In the genomic region with DNA sequence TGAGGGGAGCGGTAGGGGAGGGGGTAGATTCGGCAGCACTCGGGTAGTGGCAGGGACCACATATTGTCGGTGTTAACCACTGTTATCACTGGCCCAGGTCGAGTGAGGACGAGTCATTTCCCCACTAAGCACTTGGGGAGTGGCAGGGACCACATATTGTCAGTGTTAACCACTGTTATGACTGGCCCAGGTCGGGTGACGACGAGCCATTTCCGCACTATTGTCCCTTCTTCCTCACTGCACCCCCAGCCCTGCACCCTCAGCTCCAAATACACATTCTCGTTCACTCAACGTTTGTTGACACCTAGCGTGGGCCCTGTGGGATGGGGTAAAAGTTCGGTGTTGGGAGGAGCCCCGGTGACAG, we compare ENCODE assay signal across 8 cellular contexts. TPM values are rescaled to one million over a fixed set of nuclear protein-coding genes. Genes with fewer than 3 reads are reported as not detected.
DNase-seq lines count a peak whose midpoint lies in the region; ATAC-seq and TF ChIP-seq lines count a peak whose summit lies in the region.

No MANE protein-coding gene starts in this region.

- no peak for TF ChIP-seq POLR2A in suprapubic skin (IDR thresholded peaks at IDR 0.05)

- peaks cover 21% of the 10 kb centered on the region for H3K4me1 Mint-ChIP-seq in nephron

- H3K27me3 Mint-ChIP-seq in nephron (ENCODE audit: low read depth) = no peaks in the 10 kb centered on the region

- no peak for TF ChIP-seq CTCF in nephron (IDR thresholded peaks at IDR 0.05; ENCODE audit: unreplicated experiment in 3 of 3)
- TF ChIP-seq CTCF in suprapubic skin (IDR thresholded peaks at IDR 0.05) = no peak

- DNase-seq in activated T-cell treated with anti-CD3 and anti-CD28 coated beads for 1 hour (ENCODE audit: low read depth) = peak; percentile 47
- DNase-seq in activated T-cell treated with anti-CD3 and anti-CD28 coated beads, Interleukin-2, amount 50 U/mL, for 1 hour = no peak
- DNase-seq in activated CD4-positive, alpha-beta T cell treated with anti-CD3 and anti-CD28 coated beads for 4 hours = peak; percentile 58 to 64
- peak in 1 of 2 donors; percentile 82 for DNase-seq in suprapubic skin (ENCODE audit: low spot score in 2 of 2)
- DNase-seq in NCI-H524 treated with DMSO at 0.1 percent for 48 hours (lab: John Stamatoyannopoulos, UW) = no peak

- H3K4me3 ChIP-seq in ectodermal cell (ENCODE audit: insufficient read depth, low read depth, low read length) = peak overlapping the region; percentile 83
- H3K4me3 ChIP-seq in suprapubic skin = peak overlapping the region; percentile 92

- no peak for TF ChIP-seq EP300 in suprapubic skin (IDR thresholded peaks at IDR 0.05)

- H3K27ac ChIP-seq in ectodermal cell (ENCODE audit: insufficient read depth, low read depth, low read length, poor library complexity, severe bottlenecking) (no peak overlapping the region), suprapubic skin (peak overlapping the region; percentile 96)

- peaks cover 6% of the 10 kb centered on the region for H3K4me1 ChIP-seq in ectodermal cell (ENCODE audit: control insufficient read depth, insufficient read depth, low read length)
- peaks cover 25% of the 10 kb centered on the region for H3K4me1 ChIP-seq in suprapubic skin

- H3K27ac Mint-ChIP-seq in nephron = peak overlapping the region; percentile 80 to 86 (median 85)

- peaks cover under 1% of the 10 kb centered on the region for H3K36me3 ChIP-seq in ectodermal cell (ENCODE audit: control insufficient read depth, insufficient read depth, low read length)
- H3K36me3 ChIP-seq in suprapubic skin = peaks cover 3% of the 10 kb centered on the region

- H3K9me3 ChIP-seq in ectodermal cell (ENCODE audit: control insufficient read depth, low read length) (no peaks in the 10 kb centered on the region), suprapubic skin (no peaks in the 10 kb centered on the region)

- H3K27me3 ChIP-seq in ectodermal cell (ENCODE audit: control insufficient read depth, insufficient read depth, low read length, poor library complexity, severe bottlenecking) (peaks cover 8% of the 10 kb centered on the region), suprapubic skin (no peaks in the 10 kb centered on the region)

- peak overlapping the region; percentile 97 to 99 (median 99) for H3K4me3 Mint-ChIP-seq in nephron

- H3K9me3 Mint-ChIP-seq in nephron = no peaks in the 10 kb centered on the region

- 40 to 45% methylated on average over 15 of the region's 15 CpGs for WGBS in ectodermal cell, 2 experiments
- 36% methylated on average over 15 of the region's 15 CpGs for WGBS in suprapubic skin

- peaks cover 6% of the 10 kb centered on the region for H3K36me3 Mint-ChIP-seq in nephron (ENCODE audit: low read depth)

- ATAC-seq in HG03378 (IDR thresholded peaks at IDR 0.05; ENCODE audit: unreplicated experiment) = peak; percentile 68

RNA-seq across cellular contexts. Expression of a gene that starts 0.5 kb away (rescaled TPM):
- 17.1 TPM for polyA plus RNA-seq in ectodermal cell (2013, experiment 1 of 4)
- polyA plus RNA-seq in ectodermal cell (2013, experiment 2 of 4) = 16.6 TPM
- polyA plus RNA-seq in ectodermal cell (2013, experiment 3 of 4) = 16.3 TPM
- polyA plus RNA-seq in ectodermal cell (2013, experiment 4 of 4) = 17.4 TPM
- 10 to 100 TPM; 15.0 to 27.7 (median 19.4) TPM for total RNA-seq in suprapubic skin

RNA-seq across cellular contexts. Expression of a gene that starts 35.5 kb away (rescaled TPM):
- 18.9 TPM for polyA plus RNA-seq in ectodermal cell (2013, experiment 1 of 4)
- 16.9 TPM for polyA plus RNA-seq in ectodermal cell (2013, experiment 2 of 4)
- polyA plus RNA-seq in ectodermal cell (2013, experiment 3 of 4) = 18.4 TPM
- polyA plus RNA-seq in ectodermal cell (2013, experiment 4 of 4) = 18.7 TPM
- total RNA-seq in suprapubic skin = 10 to 100 TPM; 59.1 to 86.2 (median 69.1) TPM

RNA-seq across cellular contexts. Expression of a gene that starts 43.1 kb away (rescaled TPM):
- polyA plus RNA-seq in ectodermal cell (2013, experiment 1 of 4) = not detected
- not detected for polyA plus RNA-seq in ectodermal cell (2013, experiment 2 of 4)
- not detected for polyA plus RNA-seq in ectodermal cell (2013, experiment 3 of 4)
- polyA plus RNA-seq in ectodermal cell (2013, experiment 4 of 4) = not detected
- not detected for total RNA-seq in suprapubic skin

Comparison
In these comparisons a context has a peak if more than half of its experiments do, and no peak if none do; other contexts are left out.
1. DNase-seq: peak in activated T-cell treated with anti-CD3 and anti-CD28 coated beads for 1 hour (single experiment) and activated CD4-positive, alpha-beta T cell treated with anti-CD3 and anti-CD28 coated beads for 4 hours (2 of 2); none in activated T-cell treated with anti-CD3 and anti-CD28 coated beads, Interleukin-2, amount 50 U/mL, for 1 hour (single experiment) and NCI-H524 treated with DMSO at 0.1 percent for 48 hours (single experiment).